ENCODE assay signal across 11 cellular contexts in genomic region chrX:65643046-65643785, GRCh38. TPM values are rescaled to one million over a fixed set of nuclear protein-coding genes. Genes with fewer than 3 reads are reported as not detected.
DNase-seq lines count a peak whose midpoint lies in the region; ATAC-seq, FAIRE-seq and TF ChIP-seq lines count a peak whose summit lies in the region.
"Had no signal": no experiment of that assay in that cellular context is flagged by ENCODE, and none has a peak within 500 bp of the region (broad histone marks: within the 10 kb centered on the region; RNA-seq: fewer than 3 reads in every experiment).

No MANE protein-coding gene starts in this region.

- TF ChIP-seq CTCF in RWPE2 (IDR thresholded peaks at IDR 0.05; ENCODE audit: poor library complexity, severe bottlenecking): no peak
- no peak for TF ChIP-seq CTCF in esophagus muscularis mucosa (IDR thresholded peaks at IDR 0.05)
- no peak for TF ChIP-seq CTCF in pancreas (IDR thresholded peaks at IDR 0.05)
- TF ChIP-seq CTCF in Peyer's patch (IDR thresholded peaks at IDR 0.05): no peak

- TF ChIP-seq EP300 in esophagus muscularis mucosa (IDR thresholded peaks at IDR 0.05): no peak

- no peaks in the 10 kb centered on the region for H3K9me3 ChIP-seq in RWPE2 (ENCODE audit: severe bottlenecking)
- H3K9me3 ChIP-seq in esophagus muscularis mucosa: no peaks in the 10 kb centered on the region
- H3K9me3 ChIP-seq in pancreas: no peaks in the 10 kb centered on the region
- H3K9me3 ChIP-seq in Peyer's patch: no peaks in the 10 kb centered on the region

- H3K4me3 ChIP-seq in RWPE2 (ENCODE audit: severe bottlenecking): no peak overlapping the region
- H3K4me3 ChIP-seq in esophagus muscularis mucosa: no peak overlapping the region
- no peak overlapping the region for H3K4me3 ChIP-seq in pancreas
- no peak overlapping the region for H3K4me3 ChIP-seq in Peyer's patch

- H3K27ac ChIP-seq in RWPE2 (ENCODE audit: poor library complexity, severe bottlenecking) (peak overlapping the region; percentile 87), esophagus muscularis mucosa (replicated peaks in 1 of 4) (peak overlapping the region; percentile 67 to 75 (median 71)), pancreas (peak overlapping the region in 2 of 4 donors; percentile 53 to 57), Peyer's patch (no peak overlapping the region)
- H3K27ac ChIP-seq: C4-2B had no signal

- H3K36me3 ChIP-seq in RWPE2 (ENCODE audit: low read depth) (no peaks in the 10 kb centered on the region), esophagus muscularis mucosa (no peaks in the 10 kb centered on the region), pancreas (no peaks in the 10 kb centered on the region), Peyer's patch (no peaks in the 10 kb centered on the region)

- no peak for TF ChIP-seq POLR2A in esophagus muscularis mucosa (IDR thresholded peaks at IDR 0.05; ENCODE audit: low read depth)
- TF ChIP-seq POLR2A in erythroblast (IDR thresholded peaks at IDR 0.05; ENCODE audit: low read length): no peak
- no peak for TF ChIP-seq POLR2A in Peyer's patch (IDR thresholded peaks at IDR 0.05)

- DNase-seq in Caki2 (ENCODE audit: low read depth) (peak; percentile 40), RWPE2 (ENCODE audit: low spot score) (peak; percentile 65), esophagus muscularis mucosa (ENCODE audit: extremely low spot score) (no peak), pancreas (peak in 2 of 6 donors; percentile 10 to 28), erythroblast (lab: John Stamatoyannopoulos, UW) (no peak), Peyer's patch (no peak), occipital lobe (lab: John Stamatoyannopoulos, UW) (no peak), GM03348 (ENCODE audit: low spot score) (no peak)
- DNase-seq: NCI-H1105 treated with DMSO at 0.1 percent for 48 hours, small intestine had no signal

- H3K27me3 ChIP-seq in RWPE2 (ENCODE audit: insufficient read depth, poor library complexity, severe bottlenecking) (no peaks in the 10 kb centered on the region), esophagus muscularis mucosa (no peaks in the 10 kb centered on the region), pancreas (no peaks in the 10 kb centered on the region), Peyer's patch (no peaks in the 10 kb centered on the region)

- WGBS in esophagus muscularis mucosa: 39% methylated on average over 4 of the region's 4 CpGs
- WGBS in pancreas, 2 donors: 39 to 48% methylated on average over 4 of the region's 4 CpGs

- no peak for FAIRE-seq in pancreas (lab: Jason Lieb, UNC)
- FAIRE-seq: small intestine had no signal

- H3K4me1 ChIP-seq in RWPE2 (ENCODE audit: insufficient read depth, poor library complexity, severe bottlenecking) (peaks cover 32% of the 10 kb centered on the region), esophagus muscularis mucosa (peaks cover 29 to 35% (median 32%) of the 10 kb centered on the region in 4 donors), pancreas (peaks cover 0 to 8% (median 0%) of the 10 kb centered on the region in 3 donors), Peyer's patch (no peaks in the 10 kb centered on the region)

- in situ Hi-C loops in Caki2 (cut with HindIII; ENCODE audit: low pct_unique_long_range_greater_than_20kb, low sequenced_read_pairs): no loop called here

- intact Hi-C loops in esophagus muscularis mucosa (cut with DNase I) (loop anchor here (2.0 kb wide), 1 partner anchor 58 kb away; no protein-coding TSS in a partner anchor), pancreas (cut with DNase I) (no loop called here)

- ATAC-seq in RWPE2 (ENCODE audit: low read depth) (peak; percentile 82), pancreas (peak; percentile 47 to 72 (median 68))

RNA-seq across cellular contexts. Expression of gene MSN, which starts 24.2 kb away (rescaled TPM):
- total RNA-seq in Caki2 (2014; rRNA removed; shearing (Covaris generic); ENCODE audit: low replicate concordance): 215 and 229 TPM in 2 replicates
- total RNA-seq in esophagus muscularis mucosa (100 to 1,000 TPM; 206 to 311 (median 290) TPM), pancreas (10 to 100 TPM; 12.4 to 99.1 (median 25.9) TPM), Peyer's patch (100 to 1,000 TPM in 1 of 4 donors, 10 to 100 TPM in 3; 22.4 to 126 (median 33.4) TPM), occipital lobe (24.8 TPM)
- 10 to 100 TPM; 18.7 to 22.6 TPM for polyA plus RNA-seq in pancreas

Comparison
In these comparisons a context has a peak if more than half of its experiments do, and no peak if none do; other contexts are left out.
1. DNase-seq: peak in Caki2 (single experiment) and RWPE2 (single experiment); none in esophagus muscularis mucosa (single experiment), erythroblast (0 of 2), Peyer's patch (0 of 3), occipital lobe (single experiment) and GM03348 (single experiment).
2. H3K27ac ChIP-seq: peak in RWPE2 (single experiment) and esophagus muscularis mucosa (4 of 4); none in Peyer's patch (0 of 4).